12 cellular contexts compared by ENCODE assay signal in genomic region chr20:36975085-36975829, GRCh38. TPM values are rescaled to one million over a fixed set of nuclear protein-coding genes. Genes with fewer than 3 reads are reported as not detected.
DNase-seq lines count a peak whose midpoint lies in the region; ATAC-seq and TF ChIP-seq lines count a peak whose summit lies in the region.
"Had no signal": no experiment of that assay in that cellular context is flagged by ENCODE, and none has a peak within 500 bp of the region (broad histone marks: within the 10 kb centered on the region; RNA-seq: fewer than 3 reads in every experiment).

No MANE protein-coding gene starts in this region.

- no peaks in the 10 kb centered on the region for H3K36me3 Mint-ChIP-seq in activated T-cell treated with anti-CD3 and anti-CD28 coated beads, Interleukin-2, amount 50 U/mL, for 4 hours (ENCODE audit: insufficient read depth)
- peaks cover 0 to 2% (median 0%) of the 10 kb centered on the region in 3 donors for H3K36me3 Mint-ChIP-seq in naive thymus-derived CD8-positive, alpha-beta T cell

- peaks cover 0 to 17% (median 7%) of the 10 kb centered on the region in 4 donors for H3K4me1 ChIP-seq in Peyer's patch
- H3K4me1 ChIP-seq: vagina had no signal

- no peak overlapping the region for H3K4me3 Mint-ChIP-seq in activated T-cell treated with anti-CD3 and anti-CD28 coated beads, Interleukin-2, amount 50 U/mL, for 4 hours
- H3K4me3 Mint-ChIP-seq in naive thymus-derived CD8-positive, alpha-beta T cell: peak overlapping the region; percentile 33 to 79 (median 62)

- ATAC-seq in activated T-cell treated with anti-CD3 and anti-CD28 coated beads, Interleukin-2, amount 50 U/mL, for 4 hours: peak; percentile 54 to 55
- peak; percentile 84 to 92 for ATAC-seq in naive thymus-derived CD8-positive, alpha-beta T cell
- no peak for ATAC-seq in HG03565 (IDR thresholded peaks at IDR 0.05; ENCODE audit: unreplicated experiment)
- ATAC-seq: Right ventricle myocardium inferior had no signal

- H3K27ac Mint-ChIP-seq in naive thymus-derived CD8-positive, alpha-beta T cell: peak overlapping the region; percentile 75 to 99 (median 93)

- no peaks in the 10 kb centered on the region for H3K36me3 ChIP-seq in Peyer's patch
- H3K36me3 ChIP-seq: vagina had no signal

- POLR2A ChIA-PET in naive thymus-derived CD8-positive, alpha-beta T cell (lab: Charles Lee): interaction anchor here (0.6 to 3.7 kb wide), 25 partner anchors 9 to 402 kb away, joined by 3 to 41 read pairs (median 5); partner anchors contain the start of genes RBL1, SAMHD1 and TGIF2

- peak; percentile 45 for DNase-seq in CD1c-positive myeloid dendritic cell (ENCODE audit: extremely low spot score)
- DNase-seq in Peyer's patch: peak in 2 of 3 donors; percentile 67 to 75
- peak; percentile 46 for DNase-seq in activated T-cell treated with anti-CD3 and anti-CD28 coated beads, Interleukin-2, amount 50 U/mL, for 4 hours
- peak; percentile 52 to 91 (median 76) for DNase-seq in naive thymus-derived CD8-positive, alpha-beta T cell
- DNase-seq in T1000 (lab: John Stamatoyannopoulos, UW): no peak
- no peak for DNase-seq in HT-29 (ENCODE audit: low spot score)
- DNase-seq in occipital lobe (lab: John Stamatoyannopoulos, UW): no peak
- DNase-seq: amniotic stem cell had no signal

- no peak for TF ChIP-seq POLR2A in Peyer's patch (IDR thresholded peaks at IDR 0.05)

- peaks cover 52% of the 10 kb centered on the region for H3K4me1 Mint-ChIP-seq in activated T-cell treated with anti-CD3 and anti-CD28 coated beads, Interleukin-2, amount 50 U/mL, for 4 hours (ENCODE audit: low read depth)
- H3K4me1 Mint-ChIP-seq in naive thymus-derived CD8-positive, alpha-beta T cell: peaks cover 10 to 50% (median 38%) of the 10 kb centered on the region in 4 donors

- no peak overlapping the region for H3K4me3 ChIP-seq in Peyer's patch
- H3K4me3 ChIP-seq: vagina had no signal

- no peaks in the 10 kb centered on the region for H3K9me3 Mint-ChIP-seq in activated T-cell treated with anti-CD3 and anti-CD28 coated beads, Interleukin-2, amount 50 U/mL, for 4 hours
- H3K9me3 Mint-ChIP-seq in naive thymus-derived CD8-positive, alpha-beta T cell: no peaks in the 10 kb centered on the region

- TF ChIP-seq CTCF in Peyer's patch (IDR thresholded peaks at IDR 0.05): no peak

- no peaks in the 10 kb centered on the region for H3K9me3 ChIP-seq in Peyer's patch
- H3K9me3 ChIP-seq: vagina had no signal

- no peaks in the 10 kb centered on the region for H3K27me3 ChIP-seq in Peyer's patch
- H3K27me3 ChIP-seq: vagina had no signal

- H3K27me3 Mint-ChIP-seq in activated T-cell treated with anti-CD3 and anti-CD28 coated beads, Interleukin-2, amount 50 U/mL, for 4 hours (ENCODE audit: low read depth): no peaks in the 10 kb centered on the region
- no peaks in the 10 kb centered on the region for H3K27me3 Mint-ChIP-seq in naive thymus-derived CD8-positive, alpha-beta T cell

- H3K27ac ChIP-seq in Peyer's patch: no peak overlapping the region
- H3K27ac ChIP-seq: epithelial cell of prostate, vagina had no signal

RNA-seq across cellular contexts. Expression of gene SAMHD1, which starts 23.7 kb away (rescaled TPM):
- total RNA-seq in Peyer's patch (100 to 1,000 TPM in 1 of 4 donors, 10 to 100 TPM in 3; 26.4 to 195 (median 77.5) TPM), occipital lobe (26.7 TPM)
- 10 to 100 TPM; 30.8 to 36.1 (median 32.3) TPM for total RNA-seq in activated T-cell treated with anti-CD3 and anti-CD28 coated beads, Interleukin-2, amount 50 U/mL, for 4 hours
- 100 to 1,000 TPM; 204 to 220 TPM for total RNA-seq in naive thymus-derived CD8-positive, alpha-beta T cell
- polyA plus RNA-seq in naive thymus-derived CD8-positive, alpha-beta T cell: 100 to 1,000 TPM; 212 to 247 (median 219) TPM
- 17.0 and 20.3 TPM in 2 replicates for total RNA-seq in HT-29 (2014; rRNA removed; shearing (Covaris generic))

Comparison
In these comparisons a context has a peak if more than half of its experiments do, and no peak if none do; other contexts are left out.
1. DNase-seq: peak in CD1c-positive myeloid dendritic cell (single experiment), Peyer's patch (2 of 3), activated T-cell treated with anti-CD3 and anti-CD28 coated beads, Interleukin-2, amount 50 U/mL, for 4 hours (single experiment) and naive thymus-derived CD8-positive, alpha-beta T cell (10 of 10); none in T1000 (single experiment), HT-29 (single experiment) and occipital lobe (single experiment).